Comparison of ENCODE assay signal across 1 cellular context in genomic region chrX:30992381-30992904, GRCh38.
TF ChIP-seq lines count a peak whose summit lies in the region.

No MANE protein-coding gene starts in this region.

TF ChIP-seq in HepG2, 621 proteins besides CTCF, POLR2A, EP300 and RAD21 (continued from another document and continues in another):
- TF ChIP-seq NR2F2 (IDR thresholded peaks at IDR 0.05; ENCODE audit: borderline replicate concordance, low read depth) (peak; percentile 42; the same call in 1 of the 2 replicates), ZSCAN9 (CRISPR knock-in tag; IDR thresholded peaks at IDR 0.05; ENCODE audit: borderline replicate concordance) (peak; percentile 48; the same call in 1 of the 2 replicates), HOMEZ (CRISPR knock-in tag; IDR thresholded peaks at IDR 0.05; ENCODE audit: low read depth) (0 out of 2 replicates have a peak, but pooled peaks have one; percentile 40), SP1 (IDR thresholded peaks at IDR 0.05) (no peak), SP1 (CRISPR knock-in tag; IDR thresholded peaks at IDR 0.05) (no peak), ZNF407 (CRISPR knock-in tag; IDR thresholded peaks at IDR 0.05; ENCODE audit: not compliant biosample characterization) (no peak), ZFAT (CRISPR knock-in tag; conservative IDR thresholded peaks at IDR 0.05) (no peak), MED1 (CRISPR knock-in tag; IDR thresholded peaks at IDR 0.05) (peak; percentile 55), SOX5 (CRISPR knock-in tag; IDR thresholded peaks at IDR 0.05; ENCODE audit: borderline replicate concordance) (peak; percentile 94), NFATC3 (CRISPR knock-in tag; IDR thresholded peaks at IDR 0.05) (no peak), CAMTA2 (CRISPR knock-in tag; IDR thresholded peaks at IDR 0.05; ENCODE audit: borderline replicate concordance) (no peak), HES4 (CRISPR knock-in tag; IDR thresholded peaks at IDR 0.05; ENCODE audit: borderline replicate concordance) (no peak), ZKSCAN8 (CRISPR knock-in tag; IDR thresholded peaks at IDR 0.05; ENCODE audit: borderline replicate concordance) (no peak), TMF1 (CRISPR knock-in tag; IDR thresholded peaks at IDR 0.05; ENCODE audit: low read depth) (no peak), TIGD3 (CRISPR knock-in tag; IDR thresholded peaks at IDR 0.05; ENCODE audit: borderline replicate concordance) (no peak), ETS1 (CRISPR knock-in tag; IDR thresholded peaks at IDR 0.05) (no peak), ZNF207 (IDR thresholded peaks at IDR 0.05; ENCODE audit: borderline replicate concordance) (no peak), PITX1 (CRISPR knock-in tag; IDR thresholded peaks at IDR 0.05) (0 out of 2 replicates have a peak, but pooled peaks have one; percentile 13), ZNF329 (CRISPR knock-in tag; IDR thresholded peaks at IDR 0.05; ENCODE audit: low read depth) (no peak), ZNF749 (CRISPR knock-in tag; IDR thresholded peaks at IDR 0.05; ENCODE audit: borderline replicate concordance) (no peak), SPEN (CRISPR knock-in tag; IDR thresholded peaks at IDR 0.05; ENCODE audit: low read depth) (no peak), PRDM15 (CRISPR knock-in tag; IDR thresholded peaks at IDR 0.05) (peak; percentile 45; the same call in 1 of the 2 replicates), SAFB2 (CRISPR knock-in tag; IDR thresholded peaks at IDR 0.05; ENCODE audit: borderline replicate concordance, low read depth) (no peak), ZNF18 (CRISPR knock-in tag; IDR thresholded peaks at IDR 0.05; ENCODE audit: insufficient replicate concordance) (no peak), ZSCAN21 (CRISPR knock-in tag; IDR thresholded peaks at IDR 0.05; ENCODE audit: borderline replicate concordance) (no peak), XRCC5 (optimal IDR thresholded peaks at IDR 0.05; ENCODE audit: low read length) (no peak), CENPBD1 (CRISPR knock-in tag; IDR thresholded peaks at IDR 0.05; ENCODE audit: borderline replicate concordance, low read depth) (no peak), SOX6 (IDR thresholded peaks at IDR 0.05) (no peak), SOX6 (CRISPR knock-in tag; IDR thresholded peaks at IDR 0.05) (peak; percentile 96), ZNF547 (CRISPR knock-in tag; IDR thresholded peaks at IDR 0.05) (no peak), ZNF333 (CRISPR knock-in tag; IDR thresholded peaks at IDR 0.05; ENCODE audit: borderline replicate concordance) (no peak), HHEX (CRISPR knock-in tag; IDR thresholded peaks at IDR 0.05) (0 out of 2 replicates have a peak, but pooled peaks have one; percentile 43), JUN (CRISPR knock-in tag; IDR thresholded peaks at IDR 0.05) (no peak), ZSCAN5A (CRISPR knock-in tag; IDR thresholded peaks at IDR 0.05; ENCODE audit: borderline replicate concordance) (no peak), THAP11 (CRISPR knock-in tag; IDR thresholded peaks at IDR 0.05) (no peak), ZBTB37 (CRISPR knock-in tag; IDR thresholded peaks at IDR 0.05) (no peak), SSRP1 (CRISPR knock-in tag; IDR thresholded peaks at IDR 0.05) (no peak), ETV6 (CRISPR knock-in tag; conservative IDR thresholded peaks at IDR 0.05) (no peak), ELF4 (CRISPR knock-in tag; IDR thresholded peaks at IDR 0.05; ENCODE audit: borderline replicate concordance) (no peak), ETV5 (CRISPR knock-in tag; IDR thresholded peaks at IDR 0.05; ENCODE audit: borderline replicate concordance) (peak; percentile 47; the same call in 1 of the 2 replicates), HMG20A (CRISPR knock-in tag; IDR thresholded peaks at IDR 0.05; ENCODE audit: borderline replicate concordance) (no peak), ZNF530 (CRISPR knock-in tag; IDR thresholded peaks at IDR 0.05; ENCODE audit: low read depth) (no peak), FOXM1 (CRISPR knock-in tag; IDR thresholded peaks at IDR 0.05) (no peak)
